Comparison of ENCODE assay signal across 1 cellular context in the genomic region with DNA sequence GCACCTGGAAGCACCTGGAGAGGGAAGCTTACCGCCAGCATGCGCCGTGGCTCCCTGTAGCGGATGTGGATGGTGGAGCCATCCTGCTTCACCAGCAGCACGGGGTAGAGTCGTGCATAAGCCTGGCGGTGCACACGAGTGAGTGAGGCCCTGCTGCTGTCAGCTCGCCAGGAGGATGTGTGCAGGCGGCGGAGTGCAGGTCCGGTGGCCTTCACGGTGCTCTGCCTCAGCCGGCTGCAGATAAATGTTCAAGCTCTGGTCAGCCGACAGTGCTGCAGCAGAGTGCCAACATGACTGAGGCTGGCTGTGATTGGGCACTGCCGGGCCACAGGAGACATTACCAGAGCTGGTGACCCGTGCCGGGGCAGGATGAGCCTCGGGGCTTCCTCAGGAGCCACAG.
TF ChIP-seq lines count a peak whose summit lies in the region.

No MANE protein-coding gene starts in this region.

TF ChIP-seq in SK-N-SH, 30 proteins besides CTCF, POLR2A, EP300 and RAD21 (continued from another document):
- no peak for TF ChIP-seq IRF3 (IDR thresholded peaks at IDR 0.05; ENCODE audit: low read depth, low read length)
- TF ChIP-seq MXI1 (IDR thresholded peaks at IDR 0.05; ENCODE audit: low read depth, low read length): no peak
- no peak for TF ChIP-seq NRF1 (IDR thresholded peaks at IDR 0.05; ENCODE audit: low read depth, low read length)
- TF ChIP-seq POLR2AphosphoS5 (IDR thresholded peaks at IDR 0.05; ENCODE audit: low read depth, low read length): no peak
- TF ChIP-seq NFIC (IDR thresholded peaks at IDR 0.05; ENCODE audit: borderline replicate concordance): no peak
- TF ChIP-seq MAX (IDR thresholded peaks at IDR 0.05; ENCODE audit: low read depth): no peak
- no peak for TF ChIP-seq GATA2 (CRISPR knock-in tag; IDR thresholded peaks at IDR 0.05)
- TF ChIP-seq GABPA (IDR thresholded peaks at IDR 0.05; ENCODE audit: low read depth): no peak
- TF ChIP-seq, protein P1, sequence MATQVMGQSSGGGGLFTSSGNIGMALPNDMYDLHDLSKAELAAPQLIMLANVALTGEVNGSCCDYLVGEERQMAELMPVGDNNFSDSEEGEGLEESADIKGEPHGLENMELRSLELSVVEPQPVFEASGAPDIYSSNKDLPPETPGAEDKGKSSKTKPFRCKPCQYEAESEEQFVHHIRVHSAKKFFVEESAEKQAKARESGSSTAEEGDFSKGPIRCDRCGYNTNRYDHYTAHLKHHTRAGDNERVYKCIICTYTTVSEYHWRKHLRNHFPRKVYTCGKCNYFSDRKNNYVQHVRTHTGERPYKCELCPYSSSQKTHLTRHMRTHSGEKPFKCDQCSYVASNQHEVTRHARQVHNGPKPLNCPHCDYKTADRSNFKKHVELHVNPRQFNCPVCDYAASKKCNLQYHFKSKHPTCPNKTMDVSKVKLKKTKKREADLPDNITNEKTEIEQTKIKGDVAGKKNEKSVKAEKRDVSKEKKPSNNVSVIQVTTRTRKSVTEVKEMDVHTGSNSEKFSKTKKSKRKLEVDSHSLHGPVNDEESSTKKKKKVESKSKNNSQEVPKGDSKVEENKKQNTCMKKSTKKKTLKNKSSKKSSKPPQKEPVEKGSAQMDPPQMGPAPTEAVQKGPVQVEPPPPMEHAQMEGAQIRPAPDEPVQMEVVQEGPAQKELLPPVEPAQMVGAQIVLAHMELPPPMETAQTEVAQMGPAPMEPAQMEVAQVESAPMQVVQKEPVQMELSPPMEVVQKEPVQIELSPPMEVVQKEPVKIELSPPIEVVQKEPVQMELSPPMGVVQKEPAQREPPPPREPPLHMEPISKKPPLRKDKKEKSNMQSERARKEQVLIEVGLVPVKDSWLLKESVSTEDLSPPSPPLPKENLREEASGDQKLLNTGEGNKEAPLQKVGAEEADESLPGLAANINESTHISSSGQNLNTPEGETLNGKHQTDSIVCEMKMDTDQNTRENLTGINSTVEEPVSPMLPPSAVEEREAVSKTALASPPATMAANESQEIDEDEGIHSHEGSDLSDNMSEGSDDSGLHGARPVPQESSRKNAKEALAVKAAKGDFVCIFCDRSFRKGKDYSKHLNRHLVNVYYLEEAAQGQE (IDR thresholded peaks at IDR 0.05; ENCODE audit: low read depth, low read length): no peak
- no peak for TF ChIP-seq SMC3 (IDR thresholded peaks at IDR 0.05; ENCODE audit: low read depth, low read length)
- TF ChIP-seq FOSL2 (IDR thresholded peaks at IDR 0.05; ENCODE audit: borderline replicate concordance, low read depth): no peak
- no peak for TF ChIP-seq SIN3A (IDR thresholded peaks at IDR 0.05; ENCODE audit: borderline replicate concordance, low read depth, low read length)
- TF ChIP-seq FOXM1 (IDR thresholded peaks at IDR 0.05; ENCODE audit: low read depth): no peak
